7 cellular contexts compared by ENCODE assay signal in genomic region chr17:50719924-50720805, GRCh38. TPM values are rescaled to one million over a fixed set of nuclear protein-coding genes. Genes with fewer than 3 reads are reported as not detected.
DNase-seq lines count a peak whose midpoint lies in the region; ATAC-seq and TF ChIP-seq lines count a peak whose summit lies in the region.

No MANE protein-coding gene starts in this region.

- H3K27ac ChIP-seq in PC-3 (ENCODE audit: low read length) (peak overlapping the region; percentile 84), ovary (peak overlapping the region; percentile 78 to 96)

- BruUV-seq in PC-3 (replicated peaks; lab: Mats Ljungman, UMichigan), result TSS peak; percentile 52

- peaks cover 25% of the 10 kb centered on the region for H3K4me1 ChIP-seq in PC-3 (ENCODE audit: insufficient read depth, low read length)
- H3K4me1 ChIP-seq in ovary (ENCODE audit: insufficient read depth), result peaks cover 16% of the 10 kb centered on the region

- peaks cover 63% of the 10 kb centered on the region for H3K79me2 ChIP-seq in PC-3 (ENCODE audit: low read length)

- WGBS in ovary, 3 donors, result 0 to 1% (median 1%) methylated on average over 24 to 25 of the region's 25 CpGs

- H3K36me3 ChIP-seq in H7 (replicated peaks; ENCODE audit: control insufficient read depth, insufficient read depth, low read length), result no peaks in the 10 kb centered on the region
- H3K36me3 ChIP-seq in PC-3 (ENCODE audit: low read depth, low read length), result peaks cover 4% of the 10 kb centered on the region; the same call in 1 of the 2 replicates
- no peaks in the 10 kb centered on the region for H3K36me3 ChIP-seq in ovary

- no peak for ATAC-seq in PC-3
- ATAC-seq in GM18858 (IDR thresholded peaks at IDR 0.05; ENCODE audit: unreplicated experiment), result no peak

- peak overlapping the region; percentile 89 for H3K27ac Mint-ChIP-seq in endothelial cell (ENCODE audit: unreplicated experiment)

- H3K27me3 Mint-ChIP-seq in endothelial cell (ENCODE audit: unreplicated experiment), result no peaks in the 10 kb centered on the region

- H3K9me3 ChIP-seq in PC-3 (ENCODE audit: low read length) (no peaks in the 10 kb centered on the region), ovary (no peaks in the 10 kb centered on the region)

- H3K27me3 ChIP-seq in H7 (ENCODE audit: control insufficient read depth, insufficient read depth, low read length) (no peaks in the 10 kb centered on the region), PC-3 (ENCODE audit: low read length) (no peaks in the 10 kb centered on the region), ovary (no peaks in the 10 kb centered on the region)

- peaks cover 54% of the 10 kb centered on the region for H4K20me1 ChIP-seq in PC-3 (ENCODE audit: low read length)

- peak overlapping the region; percentile 84 for H2AFZ ChIP-seq in PC-3 (ENCODE audit: low read length)

- no peak for TF ChIP-seq EP300 in ovary (IDR thresholded peaks at IDR 0.05)

- no peak for TF ChIP-seq POLR2A in ovary (IDR thresholded peaks at IDR 0.05)

- H3K4me2 ChIP-seq in PC-3 (ENCODE audit: low read length), result peak overlapping the region; percentile 91

- H3K36me3 Mint-ChIP-seq in endothelial cell (ENCODE audit: low read depth, unreplicated experiment), result no peaks in the 10 kb centered on the region

- H3K4me1 Mint-ChIP-seq in endothelial cell (ENCODE audit: unreplicated experiment), result peaks cover 21% of the 10 kb centered on the region

- no peaks in the 10 kb centered on the region for H3K9me3 Mint-ChIP-seq in endothelial cell (ENCODE audit: unreplicated experiment)

- CTCF ChIA-PET in PC-3 (lab: Charles Lee), result no interaction called here

- H3K9ac ChIP-seq in PC-3 (ENCODE audit: low read length), result peak overlapping the region; percentile 97

- H3K4me3 Mint-ChIP-seq in endothelial cell (ENCODE audit: unreplicated experiment), result peak overlapping the region; percentile 98

- no peaks in the 10 kb centered on the region for H3K9me2 ChIP-seq in PC-3 (replicated peaks; ENCODE audit: low read length)

- intact Hi-C loops in PC-3 (cut with micrococcal nuclease) (loop anchor here (1.0 kb wide), 1 partner anchor 12 kb away; no protein-coding TSS in a partner anchor), ovary (cut with DNase I) (no loop called here)

- H3K4me3 ChIP-seq in H7 (ENCODE audit: insufficient read depth, low read depth, low read length) (peak overlapping the region; percentile 96), PC-3 (ENCODE audit: low read length) (peak overlapping the region; percentile 91), ovary (peak overlapping the region; percentile 74)

- TF ChIP-seq CTCF in PC-3 (conservative IDR thresholded peaks at IDR 0.05; ENCODE audit: low read depth, low read length) (no peak), endothelial cell (IDR thresholded peaks at IDR 0.05; ENCODE audit: unreplicated experiment) (no peak), ovary (IDR thresholded peaks at IDR 0.05) (no peak)

- POLR2A ChIA-PET in PC-3 (lab: Charles Lee; ENCODE audit: unreplicated experiment), result interaction anchor here (0.5 to 1.0 kb wide), 5 partner anchors 12 to 324 kb away, joined by 3 to 8 read pairs (median 3); no protein-coding TSS in a partner anchor

- H3F3A ChIP-seq in PC-3 (ENCODE audit: low read length, unreplicated experiment), result no peaks in the 10 kb centered on the region

- DNase-seq in H7 (no peak), PC-3 (peak; percentile 19), endothelial cell (ENCODE audit: low spot score) (no peak), ovary (no peak), GM19240 (ENCODE audit: insufficient read length, low spot score) (no peak), NCI-H146 treated with DMSO at 0.1 percent for 48 hours (lab: John Stamatoyannopoulos, UW; ENCODE audit: unreplicated experiment) (no peak)

RNA-seq across cellular contexts. Expression of gene LUC7L3, which starts 0.8 kb away (rescaled TPM):
- 45.4 and 76.9 TPM in 2 replicates for total RNA-seq in H7 (2014; rRNA removed; shearing (Covaris generic))
- total RNA-seq in PC-3 (2014; rRNA removed) (43.0 and 54.3 TPM in 2 replicates), endothelial cell (ENCODE audit: unreplicated experiment) (94.1 TPM), ovary (100 to 1,000 TPM; 103 to 172 (median 139) TPM)
- 100 to 1,000 TPM in 1 of 2 donors, 10 to 100 TPM in 1; 96.5 to 148 TPM for polyA plus RNA-seq in ovary

RNA-seq across cellular contexts. Expression of gene ANKRD40, which starts 12.5 kb away (rescaled TPM):
- total RNA-seq in H7 (2014; rRNA removed; shearing (Covaris generic)), result 42.0 and 46.0 TPM in 2 replicates
- total RNA-seq in PC-3 (2014; rRNA removed) (44.2 and 44.3 TPM in 2 replicates), endothelial cell (ENCODE audit: unreplicated experiment) (37.3 TPM), ovary (10 to 100 TPM; 19.4 to 52.6 (median 42.1) TPM)
- polyA plus RNA-seq in ovary, result 10 to 100 TPM; 17.0 to 41.7 TPM

RNA-seq across cellular contexts. Expression of gene ANKRD40CL, which starts 47.2 kb away (rescaled TPM):
- total RNA-seq in H7 (2014; rRNA removed; shearing (Covaris generic)), result not detected in 2 replicates
- total RNA-seq in PC-3 (2014; rRNA removed), result not detected in 2 replicates
- not detected for total RNA-seq in endothelial cell (ENCODE audit: unreplicated experiment)
- not detected for total RNA-seq in ovary
- not detected for polyA plus RNA-seq in ovary
